In genomic region chr7:66740980-66741705, GRCh38 we compare ENCODE assay signal across 8 cellular contexts. TPM values are rescaled to one million over a fixed set of nuclear protein-coding genes. Genes with fewer than 3 reads are reported as not detected.
DNase-seq lines count a peak whose midpoint lies in the region; ATAC-seq and TF ChIP-seq lines count a peak whose summit lies in the region.
"Not testable (repeated sequence)": the region's sequence is repeated elsewhere in the genome, so short reads cannot be mapped to it uniquely, and the experiment has no call there.

No MANE protein-coding gene starts in this region.

- TF ChIP-seq POLR2A in right lobe of liver (IDR thresholded peaks at IDR 0.05), result not testable (repeated sequence)

- peaks cover 27% of the 10 kb centered on the region for H3K4me1 Mint-ChIP-seq in activated CD8-positive, alpha-beta T cell treated with anti-CD3 and anti-CD28 coated beads for 36 hours (ENCODE audit: low read depth)

- WGBS in right lobe of liver (ENCODE audit: insufficient coverage, low coverage, low lambda C conversion rate, missing lambda C conversion rate), result 0% methylated on average over 3 of the region's 54 CpGs

- ATAC-seq in GM19043 (IDR thresholded peaks at IDR 0.05; ENCODE audit: low read depth, unreplicated experiment) (peak; percentile 35), HG03108 (IDR thresholded peaks at IDR 0.05; ENCODE audit: unreplicated experiment) (peak; percentile 29), right lobe of liver (peak; percentile 57 to 61 (median 59))
- peak; percentile 32 for ATAC-seq in activated CD8-positive, alpha-beta T cell treated with anti-CD3 and anti-CD28 coated beads for 36 hours

- peak; percentile 32 for DNase-seq in Ammon's horn (ENCODE audit: low spot score)
- peak; percentile 66 for DNase-seq in NCI-H69 (lab: John Stamatoyannopoulos, UW)
- peak; percentile 60 for DNase-seq in activated CD8-positive, alpha-beta T cell treated with anti-CD3 and anti-CD28 coated beads for 36 hours
- DNase-seq in effector memory CD4-positive, alpha-beta T cell, result peak; percentile 15 to 27 (median 22)
- peak; percentile 66 to 68 (median 67) for DNase-seq in right lobe of liver
- peak; percentile 3 to 28 for DNase-seq in stimulated activated CD4-positive, alpha-beta T cell treated with anti-CD3 and anti-CD28 coated beads, Interleukin-1b, Interleukin-23, amount 100 ng/mL, for 4 hours (ENCODE audit: low read depth in 2 of 2)

- H3K27me3 ChIP-seq in effector memory CD4-positive, alpha-beta T cell (replicated peaks; ENCODE audit: control insufficient read depth, insufficient read depth, low read length, poor library complexity, severe bottlenecking); right lobe of liver: not testable (repeated sequence)

- H3K27ac Mint-ChIP-seq in activated CD8-positive, alpha-beta T cell treated with anti-CD3 and anti-CD28 coated beads for 36 hours, result peak overlapping the region; percentile 89

- not testable (repeated sequence) for H3K27me3 Mint-ChIP-seq in activated CD8-positive, alpha-beta T cell treated with anti-CD3 and anti-CD28 coated beads for 36 hours

- peaks cover 10% of the 10 kb centered on the region for H3K4me1 ChIP-seq in effector memory CD4-positive, alpha-beta T cell (ENCODE audit: control insufficient read depth, insufficient read depth, low read length, poor library complexity, severe bottlenecking)
- peaks cover 0 to 18% (median 0%) of the 10 kb centered on the region in 4 donors for H3K4me1 ChIP-seq in right lobe of liver

- POLR2A ChIA-PET in activated CD8-positive, alpha-beta T cell treated with anti-CD3 and anti-CD28 coated beads for 36 hours (lab: Charles Lee), result interaction anchor here (1.3 to 1.6 kb wide), 2 partner anchors 8 to 39 kb away, joined by 3 read pairs; no protein-coding TSS in a partner anchor

- not testable (repeated sequence) for H3K36me3 ChIP-seq in effector memory CD4-positive, alpha-beta T cell (ENCODE audit: control insufficient read depth, insufficient read depth, low read length); right lobe of liver

- CTCF ChIA-PET in activated CD8-positive, alpha-beta T cell treated with anti-CD3 and anti-CD28 coated beads for 36 hours (lab: Charles Lee), result not testable (repeated sequence)

- not testable (repeated sequence) for H3K9me3 ChIP-seq in effector memory CD4-positive, alpha-beta T cell (ENCODE audit: control insufficient read depth, low read length); right lobe of liver

- peak overlapping the region; percentile 93 for H3K4me3 ChIP-seq in effector memory CD4-positive, alpha-beta T cell (ENCODE audit: insufficient read depth, low read depth, low read length, poor library complexity, severe bottlenecking)
- peak overlapping the region; percentile 66 to 97 (median 88) for H3K4me3 ChIP-seq in right lobe of liver

- H3K36me3 Mint-ChIP-seq in activated CD8-positive, alpha-beta T cell treated with anti-CD3 and anti-CD28 coated beads for 36 hours (ENCODE audit: low read depth), result not testable (repeated sequence)

- H3K27ac ChIP-seq in effector memory CD4-positive, alpha-beta T cell (ENCODE audit: insufficient read depth, low read length, poor library complexity, severe bottlenecking), result peak overlapping the region; percentile 85
- peak overlapping the region; percentile 87 to 95 (median 92) for H3K27ac ChIP-seq in right lobe of liver

- H3K9me3 Mint-ChIP-seq in activated CD8-positive, alpha-beta T cell treated with anti-CD3 and anti-CD28 coated beads for 36 hours, result not testable (repeated sequence)

- intact Hi-C loops in activated CD8-positive, alpha-beta T cell treated with anti-CD3 and anti-CD28 coated beads for 36 hours (cut with micrococcal nuclease); right lobe of liver (cut with DNase I): not testable (repeated sequence)

- not testable (repeated sequence) for TF ChIP-seq CTCF in activated CD8-positive, alpha-beta T cell treated with anti-CD3 and anti-CD28 coated beads for 36 hours (IDR thresholded peaks at IDR 0.05)
- TF ChIP-seq CTCF in right lobe of liver (IDR thresholded peaks at IDR 0.05), result peak in 2 of 4 donors; percentile 20 to 27

- H3K4me3 Mint-ChIP-seq in activated CD8-positive, alpha-beta T cell treated with anti-CD3 and anti-CD28 coated beads for 36 hours, result peak overlapping the region; percentile 99

RNA-seq across cellular contexts. Expression of gene RABGEF1, which starts 0.6 kb away (rescaled TPM):
- 10 to 100 TPM; 17.5 to 19.2 TPM for total RNA-seq in activated CD8-positive, alpha-beta T cell treated with anti-CD3 and anti-CD28 coated beads for 36 hours
- total RNA-seq in right lobe of liver, result 10 to 100 TPM in 3 of 6 experiments, 1 to 10 TPM in 3; 7.3 to 13.8 (median 10.2) TPM

Comparison
In these comparisons a context has a peak if more than half of its experiments do, and no peak if none do; other contexts are left out.
1. Peak in every context shown above with its lines: DNase-seq, ATAC-seq, H3K4me3 ChIP-seq and H3K27ac ChIP-seq.
2. DNase-seq: peak in every context shown above with its lines; median percentile 67 in right lobe of liver; 66 in NCI-H69; 60 in activated CD8-positive, alpha-beta T cell treated with anti-CD3 and anti-CD28 coated beads for 36 hours; 32 in Ammon's horn; 22 in effector memory CD4-positive, alpha-beta T cell; 16 in stimulated activated CD4-positive, alpha-beta T cell treated with anti-CD3 and anti-CD28 coated beads, Interleukin-1b, Interleukin-23, amount 100 ng/mL, for 4 hours.